ENCODE assay signal across 10 cellular contexts in the genomic region with DNA sequence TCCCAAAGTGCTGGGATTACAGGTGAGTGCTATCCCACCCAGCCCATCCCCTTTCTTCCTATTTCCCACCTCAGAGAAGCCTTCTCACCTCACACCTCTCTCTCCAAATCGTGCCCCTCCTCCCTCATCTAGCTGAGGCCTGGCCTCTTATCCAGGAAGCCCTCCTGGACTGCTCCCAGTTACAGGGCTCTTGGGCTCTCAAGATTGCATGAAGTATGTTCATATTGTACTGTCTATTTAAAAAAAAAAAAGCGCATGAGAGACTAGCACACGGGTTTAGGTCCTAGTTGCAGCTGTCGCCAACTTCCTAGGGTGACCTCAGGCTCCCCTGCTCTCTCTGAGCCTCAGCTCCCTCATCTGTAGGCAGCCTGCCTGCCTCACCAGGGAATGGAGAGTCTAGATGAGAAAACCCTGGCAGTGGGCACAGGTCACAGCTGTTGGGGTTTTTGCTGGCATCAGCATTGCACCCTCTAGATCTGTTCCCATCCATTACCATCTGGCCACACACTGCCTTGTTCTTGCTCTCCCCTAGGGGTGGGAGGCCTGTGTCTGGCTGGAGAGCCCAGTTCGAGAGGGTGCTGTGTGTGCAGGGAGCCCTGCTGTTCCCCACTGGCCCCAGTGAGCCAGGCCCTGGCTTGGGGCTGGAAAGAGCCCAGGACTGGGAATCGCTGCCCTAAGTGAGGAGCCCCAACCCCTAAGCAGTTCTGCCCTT. TPM values are rescaled to one million over a fixed set of nuclear protein-coding genes. Genes with fewer than 3 reads are reported as not detected.
A peak's percentile ranks its signal among the peaks of the same experiment; 100 is the strongest.
DNase-seq lines count a peak whose midpoint lies in the region; ATAC-seq and TF ChIP-seq lines count a peak whose summit lies in the region.
"Had no signal": no experiment of that assay in that cellular context is flagged by ENCODE, and none has a peak within 500 bp of the region (broad histone marks: within the 10 kb centered on the region; RNA-seq: fewer than 3 reads in every experiment).

No MANE protein-coding gene starts in this region.

- no peaks in the 10 kb centered on the region for H3K79me1 ChIP-seq in neuronal stem cell (ENCODE audit: low read depth, low read length)

- H2BK15ac ChIP-seq in neuronal stem cell (ENCODE audit: low read length), result peak overlapping the region; percentile 91

- H3K4me2 ChIP-seq in neuronal stem cell (ENCODE audit: insufficient read depth, low read length, poor library complexity, severe bottlenecking), result no peak overlapping the region

- H3K18ac ChIP-seq in neuronal stem cell (ENCODE audit: low read length), result peak overlapping the region; percentile 61

- DNase-seq in Right ventricle myocardium superior, result no peak
- DNase-seq in cardiac septum (ENCODE audit: low spot score), result no peak
- DNase-seq in endodermal cell, result peak; percentile 59
- DNase-seq in neuronal stem cell (ENCODE audit: low spot score), result no peak
- no peak for DNase-seq in A172 (ENCODE audit: low spot score)
- DNase-seq in NCI-H2227 treated with DMSO at 0.1 percent for 48 hours (lab: John Stamatoyannopoulos, UW), result no peak
- no peak for DNase-seq in HEK293T (ENCODE audit: extremely low spot score)
- DNase-seq: activated T-cell treated with anti-CD3 and anti-CD28 coated beads, Interleukin-2, amount 50 U/mL, for 72 hours; kidney glomerular epithelial cell had no signal

- H2AK5ac ChIP-seq in neuronal stem cell (ENCODE audit: low read depth, low read length), result peak overlapping the region; percentile 53

- POLR2A ChIA-PET in HEK293T (lab: Yijun Ruan, JAX), result interaction anchor here (1.1 to 6.6 kb wide), 2 partner anchors 24 to 154 kb away, joined by 4 to 38 read pairs; a partner anchor contains a TSS

- 80 to 100% methylated on average over 1 to 6 of the region's 6 CpGs for WGBS in endodermal cell (ENCODE audit: insufficient coverage in 1 of 2, insufficient read length in 1 of 2), 2 experiments
- no CpG with 5 or more reads among the region's 6 CpGs for whole genome bisulfite sequencing in neuronal stem cell (ENCODE audit: extremely low coverage in 2 of 2, insufficient read length in 2 of 2, insufficient replicate concordance in 1 of 2), 2 donors

- no peak overlapping the region for H3K14ac ChIP-seq in neuronal stem cell (ENCODE audit: low read length)

- H3K27ac Mint-ChIP-seq in endodermal cell, result no peak overlapping the region
- H3K27ac Mint-ChIP-seq: activated T-cell treated with anti-CD3 and anti-CD28 coated beads, Interleukin-2, amount 50 U/mL, for 72 hours had no signal

- H3K4me3 Mint-ChIP-seq in endodermal cell, result peak overlapping the region; percentile 47

- ATAC-seq in Right ventricle myocardium superior (ENCODE audit: poor library complexity) (peak; percentile 8), HG03095 (IDR thresholded peaks at IDR 0.05; ENCODE audit: unreplicated experiment) (no peak)

- CTCF ChIA-PET in HEK293T (lab: Yijun Ruan, JAX), result interaction anchor here (1.0 kb wide), 1 partner anchor 132 kb away, joined by 3 read pairs; no protein-coding TSS in a partner anchor

- intact Hi-C loops in Right ventricle myocardium superior (cut with DNase I) (no loop called here), cardiac septum (cut with DNase I) (no loop called here)

- no peak overlapping the region for H3K27ac ChIP-seq in endodermal cell (ENCODE audit: low read depth, low read length)
- no peak overlapping the region for H3K27ac ChIP-seq in neuronal stem cell (replicated peaks; ENCODE audit: low read length)

- peak overlapping the region; percentile 76 for H2BK12ac ChIP-seq in neuronal stem cell (ENCODE audit: low read length)

- H3K27me3 ChIP-seq in endodermal cell (ENCODE audit: control insufficient read depth, insufficient read depth, low read length, poor library complexity, severe bottlenecking) (peaks cover 12% of the 10 kb centered on the region), neuronal stem cell (ENCODE audit: control insufficient read depth in 3 of 3, insufficient read depth in 3 of 3, low read depth in 1 of 3, low read length in 3 of 3) (peaks cover 0 to 46% (median 4%) of the 10 kb centered on the region in 3 experiments)

- TF ChIP-seq CTCF in endodermal cell (conservative IDR thresholded peaks at IDR 0.05), result peak; percentile 23

- H3K36me3 Mint-ChIP-seq in endodermal cell (ENCODE audit: low read depth), result no peaks in the 10 kb centered on the region

- H3K4me3 ChIP-seq in endodermal cell (ENCODE audit: low read length), result no peak overlapping the region
- no peak overlapping the region for H3K4me3 ChIP-seq in neuronal stem cell (ENCODE audit: low read length in 2 of 2)

- peaks cover 18% of the 10 kb centered on the region for H3K27me3 Mint-ChIP-seq in endodermal cell (ENCODE audit: insufficient read depth)

- H3K23ac ChIP-seq in neuronal stem cell (ENCODE audit: low read depth, low read length, poor library complexity), result peak overlapping the region; percentile 83

- peak overlapping the region; percentile 10 for H2BK120ac ChIP-seq in neuronal stem cell (ENCODE audit: low read depth, low read length)

- H3K4me1 ChIP-seq in endodermal cell (ENCODE audit: control insufficient read depth, insufficient read depth, low read length) (peaks cover 5% of the 10 kb centered on the region), neuronal stem cell (ENCODE audit: control insufficient read depth in 2 of 2, insufficient read depth in 1 of 2, low read depth in 1 of 2, low read length in 2 of 2) (peaks cover 12 to 28% of the 10 kb centered on the region in 2 donors)

- H3K9ac ChIP-seq in endodermal cell (ENCODE audit: extremely low read depth, low read length, poor library complexity, severe bottlenecking) (no peak overlapping the region), neuronal stem cell (ENCODE audit: low read depth, low read length, poor library complexity) (no peak overlapping the region)

- H3K9me3 Mint-ChIP-seq in endodermal cell, result no peaks in the 10 kb centered on the region
- H3K9me3 Mint-ChIP-seq: activated T-cell treated with anti-CD3 and anti-CD28 coated beads, Interleukin-2, amount 50 U/mL, for 72 hours had no signal

- H2BK5ac ChIP-seq in neuronal stem cell (ENCODE audit: low read length), result no peak overlapping the region

- H3K9me3 ChIP-seq in endodermal cell (ENCODE audit: control insufficient read depth, low read length) (no peaks in the 10 kb centered on the region), neuronal stem cell (replicated peaks in 1 of 2; ENCODE audit: control insufficient read depth in 2 of 2, insufficient read depth in 1 of 2, low read depth in 1 of 2, low read length in 2 of 2) (no peaks in the 10 kb centered on the region)

- H2AFZ ChIP-seq in neuronal stem cell (ENCODE audit: low read length), result no peak overlapping the region

- H4K8ac ChIP-seq in neuronal stem cell (ENCODE audit: low read depth, low read length), result no peak overlapping the region

- H3K4ac ChIP-seq in neuronal stem cell (ENCODE audit: low read length), result no peak overlapping the region

- H4K91ac ChIP-seq in neuronal stem cell (ENCODE audit: low read depth, low read length, poor library complexity), result no peak overlapping the region

- H3K4me1 Mint-ChIP-seq in endodermal cell, result peaks cover 37% of the 10 kb centered on the region

- H3K36me3 ChIP-seq in endodermal cell (ENCODE audit: control insufficient read depth, insufficient read depth, low read length), result no peaks in the 10 kb centered on the region
- H3K36me3 ChIP-seq in neuronal stem cell (replicated peaks in 1 of 2; ENCODE audit: control insufficient read depth in 2 of 2, insufficient read depth in 2 of 2, low read length in 2 of 2), result no peaks in the 10 kb centered on the region

TF ChIP-seq in HEK293T, 16 proteins besides CTCF, POLR2A, EP300 and RAD21:
- no peak for TF ChIP-seq LEF1 (IDR thresholded peaks at IDR 0.05; ENCODE audit: borderline replicate concordance)
- no peak for TF ChIP-seq ARNT (IDR thresholded peaks at IDR 0.05)
- no peak for TF ChIP-seq FOXK2 (IDR thresholded peaks at IDR 0.05)
- TF ChIP-seq BHLHE40 (IDR thresholded peaks at IDR 0.05; ENCODE audit: borderline replicate concordance), result no peak
- TF ChIP-seq, protein P1, sequence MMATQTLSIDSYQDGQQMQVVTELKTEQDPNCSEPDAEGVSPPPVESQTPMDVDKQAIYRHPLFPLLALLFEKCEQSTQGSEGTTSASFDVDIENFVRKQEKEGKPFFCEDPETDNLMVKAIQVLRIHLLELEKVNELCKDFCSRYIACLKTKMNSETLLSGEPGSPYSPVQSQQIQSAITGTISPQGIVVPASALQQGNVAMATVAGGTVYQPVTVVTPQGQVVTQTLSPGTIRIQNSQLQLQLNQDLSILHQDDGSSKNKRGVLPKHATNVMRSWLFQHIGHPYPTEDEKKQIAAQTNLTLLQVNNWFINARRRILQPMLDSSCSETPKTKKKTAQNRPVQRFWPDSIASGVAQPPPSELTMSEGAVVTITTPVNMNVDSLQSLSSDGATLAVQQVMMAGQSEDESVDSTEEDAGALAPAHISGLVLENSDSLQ (IDR thresholded peaks at IDR 0.05), result no peak
- no peak for TF ChIP-seq FOXA1 (IDR thresholded peaks at IDR 0.05)
- TF ChIP-seq SUZ12 (IDR thresholded peaks at IDR 0.05), result no peak
- TF ChIP-seq TARDBP (IDR thresholded peaks at IDR 0.05), result no peak
- no peak for TF ChIP-seq FOXM1 (IDR thresholded peaks at IDR 0.05; ENCODE audit: borderline replicate concordance)
- TF ChIP-seq SP1 (IDR thresholded peaks at IDR 0.05), result no peak
- TF ChIP-seq CTBP1 (IDR thresholded peaks at IDR 0.05; ENCODE audit: borderline replicate concordance), result no peak
- no peak for TF ChIP-seq NFRKB (IDR thresholded peaks at IDR 0.05)
- TF ChIP-seq ZNF384 (IDR thresholded peaks at IDR 0.05), result no peak
- no peak for TF ChIP-seq ELF4 (IDR thresholded peaks at IDR 0.05)
- no peak for TF ChIP-seq HDGF (IDR thresholded peaks at IDR 0.05; ENCODE audit: borderline replicate concordance)
- TF ChIP-seq L3MBTL2 (conservative IDR thresholded peaks at IDR 0.05), result no peak
TF ChIP-seq in HEK293T: peak in this region for 0.

RNA-seq across cellular contexts. Expression of a gene that starts 24.2 kb away (rescaled TPM):
- total RNA-seq in Right ventricle myocardium superior (15.8 TPM), cardiac septum (12.9 TPM), endodermal cell (10 to 100 TPM; 19.0 to 22.2 TPM)
- polyA plus RNA-seq in endodermal cell (2013, experiment 1 of 2), result 11.3 TPM
- 10.0 TPM for polyA plus RNA-seq in endodermal cell (2013, experiment 2 of 2)
- polyA plus RNA-seq in neuronal stem cell (2013, experiment 1 of 2), result 5.9 TPM
- 5.5 TPM for polyA plus RNA-seq in neuronal stem cell (2013, experiment 2 of 2)
- total RNA-seq in A172 (2014; rRNA removed; shearing (Covaris generic)), result 2.3 and 2.7 TPM in 2 replicates
